In genomic region chr4:27604692-27605091, GRCh38 we compare ENCODE assay signal across 8 cellular contexts.
"Had no signal": no experiment of that assay in that cellular context is flagged by ENCODE, and none has a peak within 500 bp of the region (broad histone marks: within the 10 kb centered on the region; RNA-seq: fewer than 3 reads in every experiment).

No MANE protein-coding gene starts in this region.

- H3K27ac ChIP-seq: GM23248, HL-60 had no signal

- DNase-seq: GM23248, HFFc6 had no signal

- H3K4me1 ChIP-seq: HAP-1 had no signal

- H3K9me3 ChIP-seq: HAP-1 had no signal

- FAIRE-seq: H1, H54, HepG2 had no signal

- H3K9ac ChIP-seq: GM23248 had no signal

- H2AFZ ChIP-seq: GM23248 had no signal

- ATAC-seq: HCT116, HepG2 had no signal

- H3K4me3 ChIP-seq: GM23248, HAP-1 had no signal

- H3K36me3 ChIP-seq: HAP-1 had no signal
